Comparison of ENCODE assay signal across 1 cellular context in the genomic region with DNA sequence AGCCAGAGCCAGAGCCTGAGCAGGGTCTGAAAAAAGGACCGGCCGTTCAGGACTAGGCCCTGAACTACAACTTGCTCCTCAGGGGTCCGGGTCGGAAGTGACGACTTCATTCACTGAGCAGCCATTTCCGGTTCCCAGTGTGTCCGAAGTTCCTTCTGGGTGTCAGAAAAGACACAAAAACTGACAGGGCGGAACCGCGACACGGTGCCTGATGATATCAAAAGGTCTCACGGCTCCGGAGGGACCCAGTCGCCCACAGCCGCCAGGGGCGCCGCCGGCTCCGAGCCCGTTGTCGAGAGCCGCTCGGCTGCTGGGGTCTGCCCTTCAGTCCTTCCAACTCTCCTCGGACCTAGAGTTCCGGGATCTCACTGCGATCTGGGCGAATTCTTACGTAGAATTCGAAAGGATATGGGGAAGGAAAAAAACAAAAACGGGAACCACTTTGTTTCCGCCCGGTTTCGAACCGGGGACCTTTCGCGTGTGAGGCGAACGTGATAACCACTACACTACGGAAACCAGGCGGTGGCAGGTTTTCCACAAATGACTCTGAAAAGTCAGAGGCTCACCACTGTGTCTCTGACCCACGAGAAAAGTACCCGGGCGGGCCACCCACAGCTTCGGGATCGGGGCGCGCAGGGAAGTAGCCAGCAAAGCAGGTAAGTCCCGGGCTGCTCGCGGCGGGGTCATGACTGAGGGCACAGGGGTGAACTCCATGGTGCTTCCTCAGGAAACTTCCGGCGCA.
TF ChIP-seq lines count a peak whose summit lies in the region.

No MANE protein-coding gene starts in this region.

TF ChIP-seq in HepG2, 621 proteins besides CTCF, POLR2A, EP300 and RAD21 (continued from another document and continues in another):
- TF ChIP-seq, protein P1, sequence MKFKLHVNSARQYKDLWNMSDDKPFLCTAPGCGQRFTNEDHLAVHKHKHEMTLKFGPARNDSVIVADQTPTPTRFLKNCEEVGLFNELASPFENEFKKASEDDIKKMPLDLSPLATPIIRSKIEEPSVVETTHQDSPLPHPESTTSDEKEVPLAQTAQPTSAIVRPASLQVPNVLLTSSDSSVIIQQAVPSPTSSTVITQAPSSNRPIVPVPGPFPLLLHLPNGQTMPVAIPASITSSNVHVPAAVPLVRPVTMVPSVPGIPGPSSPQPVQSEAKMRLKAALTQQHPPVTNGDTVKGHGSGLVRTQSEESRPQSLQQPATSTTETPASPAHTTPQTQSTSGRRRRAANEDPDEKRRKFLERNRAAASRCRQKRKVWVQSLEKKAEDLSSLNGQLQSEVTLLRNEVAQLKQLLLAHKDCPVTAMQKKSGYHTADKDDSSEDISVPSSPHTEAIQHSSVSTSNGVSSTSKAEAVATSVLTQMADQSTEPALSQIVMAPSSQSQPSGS (CRISPR knock-in tag; IDR thresholded peaks at IDR 0.05) = peak; percentile 47; the same call in 1 of the 2 replicates
- TF ChIP-seq, protein P2, sequence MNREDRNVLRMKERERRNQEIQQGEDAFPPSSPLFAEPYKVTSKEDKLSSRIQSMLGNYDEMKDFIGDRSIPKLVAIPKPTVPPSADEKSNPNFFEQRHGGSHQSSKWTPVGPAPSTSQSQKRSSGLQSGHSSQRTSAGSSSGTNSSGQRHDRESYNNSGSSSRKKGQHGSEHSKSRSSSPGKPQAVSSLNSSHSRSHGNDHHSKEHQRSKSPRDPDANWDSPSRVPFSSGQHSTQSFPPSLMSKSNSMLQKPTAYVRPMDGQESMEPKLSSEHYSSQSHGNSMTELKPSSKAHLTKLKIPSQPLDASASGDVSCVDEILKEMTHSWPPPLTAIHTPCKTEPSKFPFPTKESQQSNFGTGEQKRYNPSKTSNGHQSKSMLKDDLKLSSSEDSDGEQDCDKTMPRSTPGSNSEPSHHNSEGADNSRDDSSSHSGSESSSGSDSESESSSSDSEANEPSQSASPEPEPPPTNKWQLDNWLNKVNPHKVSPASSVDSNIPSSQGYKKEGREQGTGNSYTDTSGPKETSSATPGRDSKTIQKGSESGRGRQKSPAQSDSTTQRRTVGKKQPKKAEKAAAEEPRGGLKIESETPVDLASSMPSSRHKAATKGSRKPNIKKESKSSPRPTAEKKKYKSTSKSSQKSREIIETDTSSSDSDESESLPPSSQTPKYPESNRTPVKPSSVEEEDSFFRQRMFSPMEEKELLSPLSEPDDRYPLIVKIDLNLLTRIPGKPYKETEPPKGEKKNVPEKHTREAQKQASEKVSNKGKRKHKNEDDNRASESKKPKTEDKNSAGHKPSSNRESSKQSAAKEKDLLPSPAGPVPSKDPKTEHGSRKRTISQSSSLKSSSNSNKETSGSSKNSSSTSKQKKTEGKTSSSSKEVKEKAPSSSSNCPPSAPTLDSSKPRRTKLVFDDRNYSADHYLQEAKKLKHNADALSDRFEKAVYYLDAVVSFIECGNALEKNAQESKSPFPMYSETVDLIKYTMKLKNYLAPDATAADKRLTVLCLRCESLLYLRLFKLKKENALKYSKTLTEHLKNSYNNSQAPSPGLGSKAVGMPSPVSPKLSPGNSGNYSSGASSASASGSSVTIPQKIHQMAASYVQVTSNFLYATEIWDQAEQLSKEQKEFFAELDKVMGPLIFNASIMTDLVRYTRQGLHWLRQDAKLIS (CRISPR knock-in tag; IDR thresholded peaks at IDR 0.05) = no peak
- TF ChIP-seq, protein P3, sequence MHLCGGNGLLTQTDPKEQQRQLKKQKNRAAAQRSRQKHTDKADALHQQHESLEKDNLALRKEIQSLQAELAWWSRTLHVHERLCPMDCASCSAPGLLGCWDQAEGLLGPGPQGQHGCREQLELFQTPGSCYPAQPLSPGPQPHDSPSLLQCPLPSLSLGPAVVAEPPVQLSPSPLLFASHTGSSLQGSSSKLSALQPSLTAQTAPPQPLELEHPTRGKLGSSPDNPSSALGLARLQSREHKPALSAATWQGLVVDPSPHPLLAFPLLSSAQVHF (CRISPR knock-in tag; IDR thresholded peaks at IDR 0.05) = 0 out of 2 replicates have a peak, but pooled peaks have one; percentile 65
- 0 out of 2 replicates have a peak, but pooled peaks have one; percentile 11 for TF ChIP-seq ZFP41 (CRISPR knock-in tag; IDR thresholded peaks at IDR 0.05; ENCODE audit: borderline replicate concordance)
- peak; percentile 87; the same call in 1 of the 2 replicates for TF ChIP-seq ZBTB8A (CRISPR knock-in tag; IDR thresholded peaks at IDR 0.05; ENCODE audit: borderline replicate concordance, low read depth)
- peak; percentile 65; the same call in 1 of the 2 replicates for TF ChIP-seq ATF1 (CRISPR knock-in tag; IDR thresholded peaks at IDR 0.05)
- TF ChIP-seq, protein P4, sequence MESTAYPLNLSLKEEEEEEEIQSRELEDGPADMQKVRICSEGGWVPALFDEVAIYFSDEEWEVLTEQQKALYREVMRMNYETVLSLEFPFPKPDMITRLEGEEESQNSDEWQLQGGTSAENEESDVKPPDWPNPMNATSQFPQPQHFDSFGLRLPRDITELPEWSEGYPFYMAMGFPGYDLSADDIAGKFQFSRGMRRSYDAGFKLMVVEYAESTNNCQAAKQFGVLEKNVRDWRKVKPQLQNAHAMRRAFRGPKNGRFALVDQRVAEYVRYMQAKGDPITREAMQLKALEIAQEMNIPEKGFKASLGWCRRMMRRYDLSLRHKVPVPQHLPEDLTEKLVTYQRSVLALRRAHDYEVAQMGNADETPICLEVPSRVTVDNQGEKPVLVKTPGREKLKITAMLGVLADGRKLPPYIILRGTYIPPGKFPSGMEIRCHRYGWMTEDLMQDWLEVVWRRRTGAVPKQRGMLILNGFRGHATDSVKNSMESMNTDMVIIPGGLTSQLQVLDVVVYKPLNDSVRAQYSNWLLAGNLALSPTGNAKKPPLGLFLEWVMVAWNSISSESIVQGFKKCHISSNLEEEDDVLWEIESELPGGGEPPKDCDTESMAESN (CRISPR knock-in tag; conservative IDR thresholded peaks at IDR 0.05) = no peak
- TF ChIP-seq KLF16 (CRISPR knock-in tag; IDR thresholded peaks at IDR 0.05) = peak in 1 of 2 experiments; percentile 85; a peak in 1 of 4 replicates
- TF ChIP-seq MED13 (CRISPR knock-in tag; IDR thresholded peaks at IDR 0.05) = peak; percentile 37; the same call in 1 of the 2 replicates
- TF ChIP-seq, protein P5, sequence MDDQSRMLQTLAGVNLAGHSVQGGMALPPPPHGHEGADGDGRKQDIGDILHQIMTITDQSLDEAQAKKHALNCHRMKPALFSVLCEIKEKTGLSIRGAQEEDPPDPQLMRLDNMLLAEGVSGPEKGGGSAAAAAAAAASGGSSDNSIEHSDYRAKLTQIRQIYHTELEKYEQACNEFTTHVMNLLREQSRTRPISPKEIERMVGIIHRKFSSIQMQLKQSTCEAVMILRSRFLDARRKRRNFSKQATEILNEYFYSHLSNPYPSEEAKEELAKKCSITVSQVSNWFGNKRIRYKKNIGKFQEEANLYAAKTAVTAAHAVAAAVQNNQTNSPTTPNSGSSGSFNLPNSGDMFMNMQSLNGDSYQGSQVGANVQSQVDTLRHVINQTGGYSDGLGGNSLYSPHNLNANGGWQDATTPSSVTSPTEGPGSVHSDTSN (CRISPR knock-in tag; IDR thresholded peaks at IDR 0.05; ENCODE audit: borderline replicate concordance) = no peak
- TF ChIP-seq PAX8 (CRISPR knock-in tag; IDR thresholded peaks at IDR 0.05; ENCODE audit: borderline replicate concordance) = no peak
- TF ChIP-seq ZNF546 (CRISPR knock-in tag; conservative IDR thresholded peaks at IDR 0.05) = 0 out of 2 replicates have a peak, but pooled peaks have one; percentile 34
- peak; percentile 76 for TF ChIP-seq KAT7 (CRISPR knock-in tag; IDR thresholded peaks at IDR 0.05; ENCODE audit: borderline replicate concordance)
- no peak for TF ChIP-seq ATM (IDR thresholded peaks at IDR 0.05; ENCODE audit: borderline replicate concordance)
- TF ChIP-seq ATRX (CRISPR knock-in tag; IDR thresholded peaks at IDR 0.05; ENCODE audit: borderline replicate concordance) = no peak
- TF ChIP-seq RFX3 (CRISPR knock-in tag; IDR thresholded peaks at IDR 0.05) = no peak
- TF ChIP-seq REXO4 (CRISPR knock-in tag; IDR thresholded peaks at IDR 0.05; ENCODE audit: borderline replicate concordance) = 0 out of 2 replicates have a peak, but pooled peaks have one; percentile 38
- TF ChIP-seq MTF1 (CRISPR knock-in tag; IDR thresholded peaks at IDR 0.05) = no peak
- no peak for TF ChIP-seq FOXP1 (IDR thresholded peaks at IDR 0.05)
- no peak for TF ChIP-seq FOXP1 (CRISPR knock-in tag; IDR thresholded peaks at IDR 0.05)
- TF ChIP-seq ZNF713 (CRISPR knock-in tag; IDR thresholded peaks at IDR 0.05) = no peak
- TF ChIP-seq RARA (CRISPR knock-in tag; IDR thresholded peaks at IDR 0.05) = peak; percentile 31; the same call in 1 of the 2 replicates
- TF ChIP-seq, protein P6, sequence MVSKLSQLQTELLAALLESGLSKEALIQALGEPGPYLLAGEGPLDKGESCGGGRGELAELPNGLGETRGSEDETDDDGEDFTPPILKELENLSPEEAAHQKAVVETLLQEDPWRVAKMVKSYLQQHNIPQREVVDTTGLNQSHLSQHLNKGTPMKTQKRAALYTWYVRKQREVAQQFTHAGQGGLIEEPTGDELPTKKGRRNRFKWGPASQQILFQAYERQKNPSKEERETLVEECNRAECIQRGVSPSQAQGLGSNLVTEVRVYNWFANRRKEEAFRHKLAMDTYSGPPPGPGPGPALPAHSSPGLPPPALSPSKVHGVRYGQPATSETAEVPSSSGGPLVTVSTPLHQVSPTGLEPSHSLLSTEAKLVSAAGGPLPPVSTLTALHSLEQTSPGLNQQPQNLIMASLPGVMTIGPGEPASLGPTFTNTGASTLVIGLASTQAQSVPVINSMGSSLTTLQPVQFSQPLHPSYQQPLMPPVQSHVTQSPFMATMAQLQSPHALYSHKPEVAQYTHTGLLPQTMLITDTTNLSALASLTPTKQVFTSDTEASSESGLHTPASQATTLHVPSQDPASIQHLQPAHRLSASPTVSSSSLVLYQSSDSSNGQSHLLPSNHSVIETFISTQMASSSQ (IDR thresholded peaks at IDR 0.05; ENCODE audit: low read depth) = peak; percentile 26; the same call in 1 of the 2 replicates
- TF ChIP-seq, protein P6 (CRISPR knock-in tag; IDR thresholded peaks at IDR 0.05; ENCODE audit: borderline replicate concordance) = peak; percentile 53
- TF ChIP-seq PITX1 (CRISPR knock-in tag; IDR thresholded peaks at IDR 0.05) = 0 out of 2 replicates have a peak, but pooled peaks have one; percentile 9
- TF ChIP-seq ZNF567 (CRISPR knock-in tag; IDR thresholded peaks at IDR 0.05; ENCODE audit: borderline replicate concordance) = peak; percentile 89; the same call in 1 of the 2 replicates
- TF ChIP-seq, protein P7, sequence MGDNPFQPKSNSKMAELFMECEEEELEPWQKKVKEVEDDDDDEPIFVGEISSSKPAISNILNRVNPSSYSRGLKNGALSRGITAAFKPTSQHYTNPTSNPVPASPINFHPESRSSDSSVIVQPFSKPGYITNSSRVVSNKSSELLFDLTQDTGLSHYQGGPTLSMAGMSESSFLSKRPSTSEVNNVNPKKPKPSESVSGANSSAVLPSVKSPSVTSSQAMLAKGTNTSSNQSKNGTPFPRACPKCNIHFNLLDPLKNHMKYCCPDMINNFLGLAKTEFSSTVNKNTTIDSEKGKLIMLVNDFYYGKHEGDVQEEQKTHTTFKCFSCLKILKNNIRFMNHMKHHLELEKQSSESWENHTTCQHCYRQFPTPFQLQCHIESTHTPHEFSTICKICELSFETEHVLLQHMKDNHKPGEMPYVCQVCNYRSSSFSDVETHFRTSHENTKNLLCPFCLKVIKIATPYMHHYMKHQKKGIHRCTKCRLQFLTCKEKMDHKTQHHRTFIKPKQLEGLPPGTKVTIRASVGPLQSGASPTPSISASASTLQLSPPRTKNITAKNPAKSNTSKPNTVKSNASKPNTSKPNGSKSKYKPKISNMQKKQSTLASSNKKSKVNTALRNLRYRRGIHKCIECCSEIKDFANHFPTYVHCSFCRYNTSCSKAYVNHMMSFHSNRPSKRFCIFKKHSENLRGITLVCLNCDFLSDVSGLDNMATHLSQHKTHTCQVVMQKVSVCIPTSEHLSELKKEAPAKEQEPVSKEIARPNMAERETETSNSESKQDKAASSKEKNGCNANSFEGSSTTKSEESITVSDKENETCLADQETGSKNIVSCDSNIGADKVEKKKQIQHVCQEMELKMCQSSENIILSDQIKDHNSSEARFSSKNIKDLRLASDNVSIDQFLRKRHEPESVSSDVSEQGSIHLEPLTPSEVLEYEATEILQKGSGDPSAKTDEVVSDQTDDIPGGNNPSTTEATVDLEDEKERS (CRISPR knock-in tag; IDR thresholded peaks at IDR 0.05) = peak; percentile 56
- TF ChIP-seq, protein P8, sequence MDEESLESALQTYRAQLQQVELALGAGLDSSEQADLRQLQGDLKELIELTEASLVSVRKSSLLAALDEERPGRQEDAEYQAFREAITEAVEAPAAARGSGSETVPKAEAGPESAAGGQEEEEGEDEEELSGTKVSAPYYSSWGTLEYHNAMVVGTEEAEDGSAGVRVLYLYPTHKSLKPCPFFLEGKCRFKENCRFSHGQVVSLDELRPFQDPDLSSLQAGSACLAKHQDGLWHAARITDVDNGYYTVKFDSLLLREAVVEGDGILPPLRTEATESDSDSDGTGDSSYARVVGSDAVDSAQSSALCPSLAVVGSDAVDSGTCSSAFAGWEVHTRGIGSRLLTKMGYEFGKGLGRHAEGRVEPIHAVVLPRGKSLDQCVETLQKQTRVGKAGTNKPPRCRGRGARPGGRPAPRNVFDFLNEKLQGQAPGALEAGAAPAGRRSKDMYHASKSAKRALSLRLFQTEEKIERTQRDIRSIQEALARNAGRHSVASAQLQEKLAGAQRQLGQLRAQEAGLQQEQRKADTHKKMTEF (CRISPR knock-in tag; IDR thresholded peaks at IDR 0.05) = peak; percentile 78
- no peak for TF ChIP-seq ZNF619 (CRISPR knock-in tag; IDR thresholded peaks at IDR 0.05)
- TF ChIP-seq, protein P9, sequence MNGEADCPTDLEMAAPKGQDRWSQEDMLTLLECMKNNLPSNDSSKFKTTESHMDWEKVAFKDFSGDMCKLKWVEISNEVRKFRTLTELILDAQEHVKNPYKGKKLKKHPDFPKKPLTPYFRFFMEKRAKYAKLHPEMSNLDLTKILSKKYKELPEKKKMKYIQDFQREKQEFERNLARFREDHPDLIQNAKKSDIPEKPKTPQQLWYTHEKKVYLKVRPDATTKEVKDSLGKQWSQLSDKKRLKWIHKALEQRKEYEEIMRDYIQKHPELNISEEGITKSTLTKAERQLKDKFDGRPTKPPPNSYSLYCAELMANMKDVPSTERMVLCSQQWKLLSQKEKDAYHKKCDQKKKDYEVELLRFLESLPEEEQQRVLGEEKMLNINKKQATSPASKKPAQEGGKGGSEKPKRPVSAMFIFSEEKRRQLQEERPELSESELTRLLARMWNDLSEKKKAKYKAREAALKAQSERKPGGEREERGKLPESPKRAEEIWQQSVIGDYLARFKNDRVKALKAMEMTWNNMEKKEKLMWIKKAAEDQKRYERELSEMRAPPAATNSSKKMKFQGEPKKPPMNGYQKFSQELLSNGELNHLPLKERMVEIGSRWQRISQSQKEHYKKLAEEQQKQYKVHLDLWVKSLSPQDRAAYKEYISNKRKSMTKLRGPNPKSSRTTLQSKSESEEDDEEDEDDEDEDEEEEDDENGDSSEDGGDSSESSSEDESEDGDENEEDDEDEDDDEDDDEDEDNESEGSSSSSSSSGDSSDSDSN (CRISPR knock-in tag; IDR thresholded peaks at IDR 0.05) = 0 out of 2 replicates have a peak, but pooled peaks have one; percentile 74
- peak; percentile 86; the same call in 1 of the 2 replicates for TF ChIP-seq ZNF607 (CRISPR knock-in tag; IDR thresholded peaks at IDR 0.05; ENCODE audit: borderline replicate concordance)
- no peak for TF ChIP-seq RFX1 (IDR thresholded peaks at IDR 0.05)
